ENCODE assay signal across 8 cellular contexts in genomic region chr9:37903581-37903830, GRCh38. TPM values are rescaled to one million over a fixed set of nuclear protein-coding genes. Genes with fewer than 3 reads are reported as not detected.
A peak's percentile ranks its signal among the peaks of the same experiment; 100 is the strongest.
DNase-seq lines count a peak whose midpoint lies in the region; ATAC-seq and TF ChIP-seq lines count a peak whose summit lies in the region.

No MANE protein-coding gene starts in this region.

- TF ChIP-seq CTCF in endodermal cell (conservative IDR thresholded peaks at IDR 0.05): no peak
- TF ChIP-seq CTCF in natural killer cell (IDR thresholded peaks at IDR 0.05): no peak

- H3K4me1 Mint-ChIP-seq in endodermal cell: peaks cover 17% of the 10 kb centered on the region
- H3K4me1 Mint-ChIP-seq in natural killer cell: peaks cover 17 to 33% of the 10 kb centered on the region in 2 donors

- peak; percentile 12 for DNase-seq in activated CD4-positive, alpha-beta T cell treated with anti-CD3 and anti-CD28 coated beads for 1 hour
- DNase-seq in activated CD4-positive, alpha-beta T cell treated with anti-CD3 and anti-CD28 coated beads for 48 hours: no peak
- peak in 1 of 2 experiments; percentile 13 for DNase-seq in SJCRH30
- DNase-seq in endodermal cell: no peak
- no peak for DNase-seq in natural killer cell
- no peak for DNase-seq in stimulated activated CD4-positive, alpha-beta T cell treated with anti-CD3 and anti-CD28 coated beads, Interleukin-4, amount 100 ng/mL, for 4 hours

- H3K9me3 Mint-ChIP-seq in endodermal cell (no peaks in the 10 kb centered on the region), natural killer cell (no peaks in the 10 kb centered on the region)

- peak overlapping the region; percentile 88 for H3K27ac Mint-ChIP-seq in endodermal cell
- peak overlapping the region; percentile 57 to 94 for H3K27ac Mint-ChIP-seq in natural killer cell

- H3K27ac ChIP-seq in SJCRH30: peak overlapping the region; percentile 50
- no peak overlapping the region for H3K27ac ChIP-seq in endodermal cell (ENCODE audit: low read depth, low read length)

- peaks cover 14% of the 10 kb centered on the region for H3K36me3 Mint-ChIP-seq in endodermal cell (ENCODE audit: low read depth)
- H3K36me3 Mint-ChIP-seq in natural killer cell: no peaks in the 10 kb centered on the region

- H3K9me3 ChIP-seq in SJCRH30 (replicated peaks) (no peaks in the 10 kb centered on the region), endodermal cell (ENCODE audit: control insufficient read depth, low read length) (no peaks in the 10 kb centered on the region)

- H3K9ac ChIP-seq in endodermal cell (ENCODE audit: extremely low read depth, low read length, poor library complexity, severe bottlenecking): peak overlapping the region; percentile 41

- H3K36me3 ChIP-seq in SJCRH30 (peaks cover 5% of the 10 kb centered on the region), endodermal cell (ENCODE audit: control insufficient read depth, insufficient read depth, low read length) (peaks cover 19% of the 10 kb centered on the region)

- ATAC-seq in HG02852 (IDR thresholded peaks at IDR 0.05; ENCODE audit: unreplicated experiment) (peak; percentile 50), natural killer cell (peak in 2 of 3 donors; percentile 33 to 52), HG03342 (IDR thresholded peaks at IDR 0.05; ENCODE audit: unreplicated experiment) (no peak)

- H3K27me3 Mint-ChIP-seq in endodermal cell (ENCODE audit: insufficient read depth) (no peaks in the 10 kb centered on the region), natural killer cell (ENCODE audit: low read depth in 2 of 2) (no peaks in the 10 kb centered on the region)

- 0% methylated on average over 7 to 20 of the region's 20 CpGs for WGBS in endodermal cell (ENCODE audit: insufficient coverage in 1 of 2, insufficient read length in 1 of 2), 2 experiments

- peaks cover 15% of the 10 kb centered on the region for H3K4me1 ChIP-seq in SJCRH30
- H3K4me1 ChIP-seq in endodermal cell (ENCODE audit: control insufficient read depth, insufficient read depth, low read length): peaks cover 8% of the 10 kb centered on the region

- H3K4me3 ChIP-seq in SJCRH30 (peak overlapping the region; percentile 69), endodermal cell (ENCODE audit: low read length) (peak overlapping the region; percentile 86)

- H3K4me3 Mint-ChIP-seq in endodermal cell (peak overlapping the region; percentile 77), natural killer cell (peak overlapping the region; percentile 94)

- H3K27me3 ChIP-seq in SJCRH30: no peaks in the 10 kb centered on the region
- H3K27me3 ChIP-seq in endodermal cell (ENCODE audit: control insufficient read depth, insufficient read depth, low read length, poor library complexity, severe bottlenecking): no peaks in the 10 kb centered on the region

- intact Hi-C loops in natural killer cell (cut with micrococcal nuclease): no loop called here

RNA-seq across cellular contexts. Expression of gene SLC25A51, which starts 0.4 kb away (rescaled TPM):
- 31.0 and 33.8 TPM in 2 replicates for total RNA-seq in SJCRH30 (2014; rRNA removed; shearing (Covaris generic))
- 10 to 100 TPM; 15.8 to 17.2 TPM for total RNA-seq in endodermal cell
- polyA plus RNA-seq in endodermal cell (2013, experiment 1 of 2): 15.8 TPM
- 16.7 TPM for polyA plus RNA-seq in endodermal cell (2013, experiment 2 of 2)
- 10 to 100 TPM; 22.2 to 35.4 (median 33.7) TPM for total RNA-seq in natural killer cell
